ENCODE assay signal across 8 cellular contexts in the genomic region with DNA sequence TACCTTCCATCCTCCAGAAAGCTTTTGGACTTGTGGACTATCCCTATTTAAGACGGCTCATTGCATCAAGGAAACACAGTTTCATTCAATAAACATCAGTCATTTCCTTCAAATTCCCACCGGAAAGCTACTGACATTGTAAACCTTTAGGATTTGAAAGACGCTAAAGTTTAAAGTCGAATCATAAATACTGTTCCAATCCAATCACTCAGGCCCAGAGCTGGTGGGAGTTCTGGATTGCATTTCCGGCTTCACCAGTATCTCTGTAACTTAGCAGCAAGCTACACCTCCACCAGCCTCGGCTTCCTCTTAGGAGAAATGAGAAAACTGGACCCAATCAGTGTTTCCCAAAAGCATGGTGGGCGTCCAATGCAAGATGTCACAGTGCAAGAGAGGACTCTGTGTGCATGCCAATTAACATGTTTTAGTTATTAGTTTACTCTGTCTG. TPM values are rescaled to one million over a fixed set of nuclear protein-coding genes. Genes with fewer than 3 reads are reported as not detected.
A peak's percentile ranks its signal among the peaks of the same experiment; 100 is the strongest.
DNase-seq lines count a peak whose midpoint lies in the region; ATAC-seq and TF ChIP-seq lines count a peak whose summit lies in the region.

No MANE protein-coding gene starts in this region.

- WGBS in sigmoid colon, 2 donors, result 10 to 42% methylated on average over 7 of the region's 7 CpGs

- DNase-seq in activated naive CD4-positive, alpha-beta T cell treated with anti-CD3 and anti-CD28 coated beads, Interleukin-2, amount 50 U/mL, for 16 hours, result no peak
- DNase-seq in activated B cell treated with CpG ODN at 0.5 μM for 24 hours, result no peak
- peak; percentile 74 for DNase-seq in glomerular endothelial cell (ENCODE audit: extremely low read depth, low read depth, low spot score)
- DNase-seq in sigmoid colon, result no peak
- DNase-seq in globus pallidus (ENCODE audit: low spot score), result no peak

- H3K27ac ChIP-seq in sigmoid colon, result peak overlapping the region; percentile 86 to 92 (median 90)

- no peaks in the 10 kb centered on the region for H3K9me3 Mint-ChIP-seq in activated naive CD4-positive, alpha-beta T cell treated with anti-CD3 and anti-CD28 coated beads, Interleukin-2, amount 50 U/mL, for 24 hours
- H3K9me3 Mint-ChIP-seq in activated B cell treated with CpG ODN at 0.5 μM for 24 hours, result peaks cover 5% of the 10 kb centered on the region

- H3K27me3 ChIP-seq in sigmoid colon, result no peaks in the 10 kb centered on the region

- TF ChIP-seq EP300 in sigmoid colon (IDR thresholded peaks at IDR 0.05), result no peak

- H3K4me3 ChIP-seq in sigmoid colon, result peak overlapping the region; percentile 87 to 99 (median 93)

- H3K27ac Mint-ChIP-seq in activated naive CD4-positive, alpha-beta T cell treated with anti-CD3 and anti-CD28 coated beads, Interleukin-2, amount 50 U/mL, for 24 hours, result peak overlapping the region; percentile 88
- H3K27ac Mint-ChIP-seq in activated B cell treated with CpG ODN at 0.5 μM for 24 hours, result peak overlapping the region; percentile 88

- CTCF ChIA-PET in activated B cell treated with CpG ODN at 0.5 μM for 24 hours (lab: Charles Lee), result interaction anchor here (1.2 kb wide), 1 partner anchor 14 kb away, joined by 4 read pairs; a partner anchor contains a TSS

- H3K36me3 Mint-ChIP-seq in activated naive CD4-positive, alpha-beta T cell treated with anti-CD3 and anti-CD28 coated beads, Interleukin-2, amount 50 U/mL, for 24 hours, result peaks cover 8% of the 10 kb centered on the region
- H3K36me3 Mint-ChIP-seq in activated B cell treated with CpG ODN at 0.5 μM for 24 hours (ENCODE audit: low read depth), result peaks cover 27% of the 10 kb centered on the region

- H3K4me1 Mint-ChIP-seq in activated naive CD4-positive, alpha-beta T cell treated with anti-CD3 and anti-CD28 coated beads, Interleukin-2, amount 50 U/mL, for 24 hours, result peaks cover 66% of the 10 kb centered on the region
- H3K4me1 Mint-ChIP-seq in activated B cell treated with CpG ODN at 0.5 μM for 24 hours, result peaks cover 58% of the 10 kb centered on the region

- ATAC-seq in activated B cell treated with CpG ODN at 0.5 μM for 24 hours (ENCODE audit: low read depth) (no peak), GM21423 (IDR thresholded peaks at IDR 0.05; ENCODE audit: unreplicated experiment) (no peak), esophagus mucosa (no peak)

- peak in 1 of 2 donors; percentile 38 for TF ChIP-seq POLR2A in sigmoid colon (IDR thresholded peaks at IDR 0.05)

- H3K36me3 ChIP-seq in sigmoid colon, result no peaks in the 10 kb centered on the region

- no peaks in the 10 kb centered on the region for H3K27me3 Mint-ChIP-seq in activated naive CD4-positive, alpha-beta T cell treated with anti-CD3 and anti-CD28 coated beads, Interleukin-2, amount 50 U/mL, for 24 hours
- H3K27me3 Mint-ChIP-seq in activated B cell treated with CpG ODN at 0.5 μM for 24 hours, result no peaks in the 10 kb centered on the region

- TF ChIP-seq CTCF in activated B cell treated with CpG ODN at 0.5 μM for 24 hours (IDR thresholded peaks at IDR 0.05) (no peak), sigmoid colon (IDR thresholded peaks at IDR 0.05) (no peak)

- H3K4me3 Mint-ChIP-seq in activated naive CD4-positive, alpha-beta T cell treated with anti-CD3 and anti-CD28 coated beads, Interleukin-2, amount 50 U/mL, for 24 hours, result peak overlapping the region; percentile 90
- peak overlapping the region; percentile 95 for H3K4me3 Mint-ChIP-seq in activated B cell treated with CpG ODN at 0.5 μM for 24 hours

- intact Hi-C loops in activated B cell treated with CpG ODN at 0.5 μM for 24 hours (cut with micrococcal nuclease) (loop anchor here (2.0 kb wide), 1 partner anchor 59 kb away; no protein-coding TSS in a partner anchor), sigmoid colon (cut with DNase I) (loop anchor here (2.0 kb wide), 1 partner anchor 949 kb away; no protein-coding TSS in a partner anchor)

- no peaks in the 10 kb centered on the region for H3K9me3 ChIP-seq in sigmoid colon

- POLR2A ChIA-PET in activated B cell treated with CpG ODN at 0.5 μM for 24 hours (lab: Charles Lee), result interaction anchor here (0.6 to 3.1 kb wide), 9 partner anchors 9 to 652 kb away, joined by 3 to 27 read pairs (median 4); a partner anchor contains a TSS

- peaks cover 0 to 48% (median 29%) of the 10 kb centered on the region in 4 donors for H3K4me1 ChIP-seq in sigmoid colon

RNA-seq across cellular contexts. Expression of a gene that starts 1.6 kb away (rescaled TPM):
- 67.2 and 77.0 TPM in 2 replicates for total RNA-seq in activated B cell treated with CpG ODN at 0.5 μM for 24 hours
- total RNA-seq in glomerular endothelial cell, result 67.0 and 79.6 TPM in 2 replicates
- 10 to 100 TPM; 21.6 to 31.1 (median 23.5) TPM for total RNA-seq in sigmoid colon
- 10 to 100 TPM; 17.4 to 36.1 (median 32.0) TPM for polyA plus RNA-seq in sigmoid colon
- total RNA-seq in esophagus mucosa, result 24.9 TPM

RNA-seq across cellular contexts. Expression of a gene that starts 13.7 kb away (rescaled TPM):
- total RNA-seq in activated B cell treated with CpG ODN at 0.5 μM for 24 hours, result 29.9 and 30.4 TPM in 2 replicates
- 36.1 and 38.6 TPM in 2 replicates for total RNA-seq in glomerular endothelial cell
- total RNA-seq in sigmoid colon, result 10 to 100 TPM; 14.9 to 22.8 (median 20.4) TPM
- 10 to 100 TPM; 35.4 to 51.3 (median 38.2) TPM for polyA plus RNA-seq in sigmoid colon
- 18.4 TPM for total RNA-seq in esophagus mucosa
